In the genomic region with DNA sequence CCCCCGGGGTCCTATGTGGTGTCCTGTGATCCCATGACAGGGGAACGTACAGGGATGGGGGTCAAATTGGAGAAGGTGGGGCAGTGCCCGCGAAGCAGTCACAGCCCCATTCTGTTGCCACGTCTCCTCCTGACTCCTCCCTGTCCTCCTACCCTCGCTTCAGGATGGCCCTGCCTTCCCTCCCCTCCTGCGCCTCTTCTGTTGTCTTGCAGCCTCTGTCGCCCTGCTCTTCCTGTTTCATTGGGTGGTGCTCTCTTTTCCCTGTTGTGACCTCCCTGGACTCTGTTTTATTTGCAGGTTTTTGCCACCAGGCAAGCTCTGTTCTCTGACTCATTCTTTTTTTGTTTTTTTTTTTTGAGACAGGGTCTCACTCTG, we compare ENCODE assay signal across 27 cellular contexts. TPM values are rescaled to one million over a fixed set of nuclear protein-coding genes. Genes with fewer than 3 reads are reported as not detected.
DNase-seq lines count a peak whose midpoint lies in the region; FAIRE-seq and TF ChIP-seq lines count a peak whose summit lies in the region.
"Had no signal": no experiment of that assay in that cellular context is flagged by ENCODE, and none has a peak within 500 bp of the region (broad histone marks: within the 10 kb centered on the region; RNA-seq: fewer than 3 reads in every experiment).

No MANE protein-coding gene starts in this region.

- DNase-seq in DMS53 (lab: John Stamatoyannopoulos, UW) (peak; percentile 23), DMS53 treated with DMSO at 0.1 percent for 48 hours (lab: John Stamatoyannopoulos, UW; ENCODE audit: unreplicated experiment) (no peak), NCI-H69 (lab: John Stamatoyannopoulos, UW) (peak; percentile 16), kidney (peak; percentile 30), neuronal stem cell (ENCODE audit: low spot score) (no peak), GM19238 (ENCODE audit: insufficient read length, low spot score) (no peak), dermis blood vessel endothelial cell (no peak), brain microvascular endothelial cell (no peak)
- DNase-seq: ACHN; CD4-positive, alpha-beta memory T cell; GF-D8; HFFc6; IMR-90; NCI-H1105; NCI-H146; NCI-H2029; NCI-H2227 treated with DMSO at 0.1 percent for 48 hours; NCI-H510A; NCI-H748 treated with DMSO at 0.1 percent for 48 hours; Peyer's patch had no signal

- no peak overlapping the region for H2AFZ ChIP-seq in neuronal stem cell (ENCODE audit: low read length)

- intact Hi-C loops in kidney (cut with DNase I), result no loop called here

- no peak overlapping the region for H3K14ac ChIP-seq in neuronal stem cell (ENCODE audit: low read length)

- H3K27me3 ChIP-seq in neuronal stem cell (ENCODE audit: control insufficient read depth in 3 of 3, insufficient read depth in 3 of 3, low read depth in 1 of 3, low read length in 3 of 3) (no peaks in the 10 kb centered on the region), brain microvascular endothelial cell (replicated peaks) (peaks cover 1% of the 10 kb centered on the region)
- H3K27me3 ChIP-seq: BLaER1, Peyer's patch had no signal

- no peak overlapping the region for H3K4ac ChIP-seq in neuronal stem cell (ENCODE audit: low read length)

- FAIRE-seq in kidney (lab: Jason Lieb, UNC), result no peak
- FAIRE-seq: GM19239, H54 had no signal

- H3K4me1 ChIP-seq in kidney (ENCODE audit: control insufficient read depth in 1 of 2, insufficient read depth in 1 of 2, low read depth in 1 of 2, low read length in 2 of 2) (no peaks in the 10 kb centered on the region), neuronal stem cell (ENCODE audit: control insufficient read depth in 2 of 2, insufficient read depth in 1 of 2, low read depth in 1 of 2, low read length in 2 of 2) (peaks cover 0 to 2% of the 10 kb centered on the region in 2 donors)
- H3K4me1 ChIP-seq: Peyer's patch had no signal

- H3K27ac ChIP-seq in kidney (ENCODE audit: low read depth in 2 of 2, low read length in 2 of 2) (no peak overlapping the region), neuronal stem cell (replicated peaks; ENCODE audit: low read length) (no peak overlapping the region), brain microvascular endothelial cell (no peak overlapping the region)
- H3K27ac ChIP-seq: 22Rv1, BLaER1, HL-60, KMS-11, Peyer's patch had no signal

- H3K79me1 ChIP-seq in neuronal stem cell (ENCODE audit: low read depth, low read length), result no peaks in the 10 kb centered on the region

- H3K9ac ChIP-seq in kidney (ENCODE audit: low read length in 2 of 2) (no peak overlapping the region), neuronal stem cell (ENCODE audit: low read depth, low read length, poor library complexity) (no peak overlapping the region)
- H3K9ac ChIP-seq: BLaER1, KMS-11 had no signal

- peak overlapping the region; percentile 47 for H2BK120ac ChIP-seq in neuronal stem cell (ENCODE audit: low read depth, low read length)

- in situ Hi-C loops in brain microvascular endothelial cell (cut with HindIII; ENCODE audit: low pct_ligation_motif_present, low sequenced_read_pairs), result no loop called here

- H3K9me3 ChIP-seq in kidney (ENCODE audit: control insufficient read depth in 1 of 2, low read length in 2 of 2), result no peaks in the 10 kb centered on the region
- H3K9me3 ChIP-seq in neuronal stem cell (replicated peaks in 1 of 2; ENCODE audit: control insufficient read depth in 2 of 2, insufficient read depth in 1 of 2, low read depth in 1 of 2, low read length in 2 of 2), result no peaks in the 10 kb centered on the region
- H3K9me3 ChIP-seq: BLaER1, Peyer's patch had no signal

- no peak overlapping the region for H4K91ac ChIP-seq in neuronal stem cell (ENCODE audit: low read depth, low read length, poor library complexity)

- no peak overlapping the region for H3K4me2 ChIP-seq in neuronal stem cell (ENCODE audit: insufficient read depth, low read length, poor library complexity, severe bottlenecking)
- H3K4me2 ChIP-seq: BLaER1, KMS-11 had no signal

- H3K18ac ChIP-seq in neuronal stem cell (ENCODE audit: low read length), result no peak overlapping the region

- WGBS in neuronal stem cell (ENCODE audit: extremely low coverage in 2 of 2, insufficient read length in 2 of 2, insufficient replicate concordance in 1 of 2), 2 donors, result no CpG with 5 or more reads among the region's 8 CpGs

- H3K36me3 ChIP-seq in kidney (ENCODE audit: control insufficient read depth in 1 of 2, insufficient read depth in 2 of 2, low read length in 2 of 2), result no peaks in the 10 kb centered on the region
- H3K36me3 ChIP-seq in neuronal stem cell (replicated peaks in 1 of 2; ENCODE audit: control insufficient read depth in 2 of 2, insufficient read depth in 2 of 2, low read length in 2 of 2), result no peaks in the 10 kb centered on the region
- no peaks in the 10 kb centered on the region for H3K36me3 ChIP-seq in brain microvascular endothelial cell (replicated peaks)
- H3K36me3 ChIP-seq: BLaER1, Peyer's patch had no signal

- no peak overlapping the region for H4K8ac ChIP-seq in neuronal stem cell (ENCODE audit: low read depth, low read length)

- H2BK15ac ChIP-seq in neuronal stem cell (ENCODE audit: low read length), result no peak overlapping the region

- TF ChIP-seq CTCF in kidney (IDR thresholded peaks at IDR 0.05; ENCODE audit: borderline replicate concordance, extremely low read depth, insufficient read depth) (no peak), brain microvascular endothelial cell (IDR thresholded peaks at IDR 0.05; ENCODE audit: low read depth, low read length, missing control alignments) (no peak)

- no peak overlapping the region for H3K23ac ChIP-seq in neuronal stem cell (ENCODE audit: low read depth, low read length, poor library complexity)

- no peak overlapping the region for H2BK12ac ChIP-seq in neuronal stem cell (ENCODE audit: low read length)

- no peak overlapping the region for H3K4me3 ChIP-seq in kidney (ENCODE audit: low read length in 2 of 2)
- H3K4me3 ChIP-seq in neuronal stem cell (ENCODE audit: low read length in 2 of 2), result no peak overlapping the region
- H3K4me3 ChIP-seq in brain microvascular endothelial cell (ENCODE audit: low read depth, low read length), result no peak overlapping the region
- H3K4me3 ChIP-seq: BLaER1, Peyer's patch had no signal

- H2AK5ac ChIP-seq in neuronal stem cell (ENCODE audit: low read depth, low read length), result peak overlapping the region; percentile 60

- peak overlapping the region; percentile 54 for H2BK5ac ChIP-seq in neuronal stem cell (ENCODE audit: low read length)

RNA-seq across cellular contexts. Expression of a gene that starts 18.7 kb away (rescaled TPM):
- total RNA-seq in kidney (2.0 TPM), dermis blood vessel endothelial cell (0.17 TPM in 1 of 2 replicates, not detected in the other)
- 24.1 TPM for polyA plus RNA-seq in kidney (ENCODE audit: insufficient read depth, low read depth, low replicate concordance)
- 1.2 TPM for polyA plus RNA-seq in neuronal stem cell (2013, experiment 1 of 2)
- 1.2 TPM for polyA plus RNA-seq in neuronal stem cell (2013, experiment 2 of 2)
- total RNA-seq: CD4-positive, alpha-beta memory T cell; HT1080 had no signal
- polyA plus RNA-seq: CD4-positive, alpha-beta memory T cell had no signal

RNA-seq across cellular contexts. Expression of a gene that starts 27.8 kb away (rescaled TPM):
- total RNA-seq in kidney (146 TPM), dermis blood vessel endothelial cell (46.5 and 75.1 TPM in 2 replicates)
- polyA plus RNA-seq in kidney (ENCODE audit: insufficient read depth, low read depth, low replicate concordance), result 60.3 TPM
- polyA plus RNA-seq in neuronal stem cell (2013, experiment 1 of 2), result 57.0 TPM
- polyA plus RNA-seq in neuronal stem cell (2013, experiment 2 of 2), result 60.7 TPM

RNA-seq across cellular contexts. Expression of a gene that starts 51.1 kb away (rescaled TPM):
- 44.5 TPM for total RNA-seq in kidney
- 29.4 TPM for polyA plus RNA-seq in kidney (ENCODE audit: insufficient read depth, low read depth, low replicate concordance)
- 41.3 TPM for polyA plus RNA-seq in neuronal stem cell (2013, experiment 1 of 2)
- polyA plus RNA-seq in neuronal stem cell (2013, experiment 2 of 2), result 43.0 TPM
- total RNA-seq in dermis blood vessel endothelial cell, result 22.1 and 35.1 TPM in 2 replicates

Comparison
In these comparisons a context has a peak if more than half of its experiments do, and no peak if none do; other contexts are left out.
1. DNase-seq: peak in DMS53 (single experiment), NCI-H69 (single experiment) and kidney (single experiment); none in DMS53 treated with DMSO at 0.1 percent for 48 hours (single experiment), neuronal stem cell (single experiment), GM19238 (single experiment), dermis blood vessel endothelial cell (single experiment) and brain microvascular endothelial cell (single experiment).